Comparison of ENCODE assay signal across 25 cellular contexts in the genomic region with DNA sequence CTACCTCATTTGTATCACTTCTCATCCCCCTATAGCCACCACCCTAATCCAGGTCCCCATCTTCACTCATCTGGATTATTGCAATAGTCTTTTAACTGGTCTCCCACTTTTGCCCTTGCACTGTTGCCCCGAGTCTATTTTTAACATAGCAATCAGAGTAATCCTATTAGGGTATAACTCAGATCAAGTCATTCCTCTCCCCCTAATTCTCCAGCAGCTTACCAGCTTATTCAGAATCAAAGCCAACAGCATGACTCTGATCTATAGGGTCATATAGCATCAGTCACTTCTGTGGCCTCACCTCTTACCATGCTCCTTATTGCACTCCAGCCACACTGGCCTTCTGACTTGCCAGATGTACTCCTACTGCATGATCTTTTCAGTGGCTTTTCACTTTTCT.
"Had no signal": no experiment of that assay in that cellular context is flagged by ENCODE, and none has a peak within 500 bp of the region (broad histone marks: within the 10 kb centered on the region; RNA-seq: fewer than 3 reads in every experiment).

No MANE protein-coding gene starts in this region.

- ATAC-seq: left colon; left lung; lower lobe of right lung; naive thymus-derived CD8-positive, alpha-beta T cell; right cardiac atrium; sciatic nerve had no signal

- H3K27me3 ChIP-seq: left lung, neural progenitor cell, neutrophil, ovary, suprapubic skin, tibial artery, uterus had no signal

- H3K4me3 ChIP-seq: left lung, lower lobe of right lung, neural progenitor cell, ovary, skin epidermis, suprapubic skin, thoracic aorta, tibial artery, uterus had no signal

- H3K4me1 ChIP-seq: left lung, lower lobe of right lung, neural progenitor cell, suprapubic skin, uterus had no signal

- H3K9ac ChIP-seq: neural progenitor cell had no signal

- H3K4me2 ChIP-seq: neural progenitor cell had no signal

- H2AFZ ChIP-seq: neural progenitor cell had no signal

- H3K9me3 ChIP-seq: lower lobe of right lung, neutrophil, ovary, suprapubic skin, thoracic aorta, tibial artery, uterus had no signal

- H3K36me3 ChIP-seq: left lung, lower lobe of right lung, neural progenitor cell, neutrophil, ovary, suprapubic skin, thoracic aorta, tibial artery, uterus had no signal

- DNase-seq: immature natural killer cell; kidney; left colon; left lung; lower lobe of right lung; mammary epithelial cell; mesenchymal stem cell; naive thymus-derived CD8-positive, alpha-beta T cell; nephron progenitor cell; occipital lobe; ovary; right cardiac atrium; stimulated activated CD4-positive, alpha-beta T cell treated with anti-CD3 and anti-CD28 coated beads, Interleukin-12 subunit alpha, Interleukin-12 subunit beta, amount 100 ng/mL, for 4 hours; stimulated activated CD4-positive, alpha-beta T cell treated with anti-CD3 and anti-CD28 coated beads, Interleukin-15, amount 100 ng/mL, for 24 hours; stimulated activated CD4-positive, alpha-beta T cell treated with anti-CD3 and anti-CD28 coated beads, Interleukin-2, amount 100 ng/mL, for 24 hours; stimulated activated CD4-positive, alpha-beta T cell treated with anti-CD3 and anti-CD28 coated beads, Interleukin-4, amount 100 ng/mL, for 1 hour; stimulated activated naive CD4-positive, alpha-beta T cell; tibial artery; uterus had no signal

- H3K27ac ChIP-seq: left lung, lower lobe of right lung, neural progenitor cell, neutrophil, ovary, skin epidermis, suprapubic skin, thoracic aorta, tibial artery, uterus had no signal
